26 cellular contexts compared by ENCODE assay signal in the genomic region with DNA sequence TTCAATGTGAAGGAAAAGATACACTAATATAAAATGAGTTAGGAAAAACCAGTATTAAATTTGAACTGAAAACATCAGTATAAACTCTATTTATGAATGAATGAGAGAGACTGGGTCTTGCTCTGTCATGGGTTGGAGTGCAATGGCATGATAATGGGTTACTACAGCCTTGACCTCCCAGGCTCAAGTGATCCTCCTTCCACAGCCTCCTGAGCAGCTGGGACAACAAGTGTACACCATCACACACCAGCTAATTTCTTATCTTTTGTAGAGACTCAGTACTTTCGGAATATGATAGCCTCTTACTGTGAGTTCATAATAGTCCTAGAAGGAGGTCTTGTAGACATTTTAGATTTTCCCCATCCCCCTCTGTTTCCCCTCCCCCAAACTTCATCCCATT. TPM values are rescaled to one million over a fixed set of nuclear protein-coding genes. Genes with fewer than 3 reads are reported as not detected.
A peak's percentile ranks its signal among the peaks of the same experiment; 100 is the strongest.
DNase-seq lines count a peak whose midpoint lies in the region; ATAC-seq, FAIRE-seq and TF ChIP-seq lines count a peak whose summit lies in the region.
"Had no signal": no experiment of that assay in that cellular context is flagged by ENCODE, and none has a peak within 500 bp of the region (broad histone marks: within the 10 kb centered on the region; RNA-seq: fewer than 3 reads in every experiment).

No MANE protein-coding gene starts in this region.

- TF ChIP-seq CTCF in K562 (IDR thresholded peaks at IDR 0.05 in 2 of 3, conservative IDR thresholded peaks at IDR 0.05 in 1 of 3; ENCODE audit: insufficient read depth in 2 of 3, low read depth in 1 of 3, low read length in 3 of 3) (no peak), progenitor cell of endocrine pancreas (IDR thresholded peaks at IDR 0.05; ENCODE audit: unreplicated experiment) (no peak)

- H3K9ac ChIP-seq in GM23248 (no peak overlapping the region), K562 (ENCODE audit: insufficient read depth in 1 of 2, low read depth in 2 of 2, low read length in 2 of 2) (no peak overlapping the region)
- H3K9ac ChIP-seq: KMS-11 had no signal

- no peaks in the 10 kb centered on the region for H3K9me3 Mint-ChIP-seq in activated naive CD8-positive, alpha-beta T cell (ENCODE audit: low read depth)
- H3K9me3 Mint-ChIP-seq in activated naive CD8-positive, alpha-beta T cell treated with anti-CD3 and anti-CD28 coated beads for 36 hours: peaks cover 2% of the 10 kb centered on the region
- peaks cover 4% of the 10 kb centered on the region for H3K9me3 Mint-ChIP-seq in progenitor cell of endocrine pancreas (ENCODE audit: low read depth)

- H4K20me1 ChIP-seq in GM23248 (ENCODE audit: insufficient read depth) (peaks cover 10% of the 10 kb centered on the region; the same call in 1 of the 2 replicates), K562 (replicated peaks; ENCODE audit: control insufficient read depth, insufficient read depth, low read length) (no peaks in the 10 kb centered on the region; the same call in 1 of the 2 replicates)

- H3K27ac ChIP-seq in GM23248 (peak overlapping the region; percentile 33; the same call in 1 of the 2 replicates), K562 (ENCODE audit: extremely low read depth, low read depth, low read length) (no peak overlapping the region)
- H3K27ac ChIP-seq: C4-2B, KMS-11, PC-9, SJCRH30 had no signal

- no peak for DNase-seq in activated naive CD8-positive, alpha-beta T cell treated with anti-CD3 and anti-CD28 coated beads for 36 hours
- no peak for DNase-seq in GM23248
- DNase-seq in K562 (ENCODE audit: extremely low read depth in 1 of 4, low spot score in 3 of 4): peak in 1 of 4 experiments; percentile 31
- no peak for DNase-seq in progenitor cell of endocrine pancreas (ENCODE audit: low spot score, unreplicated experiment)
- DNase-seq in C1 segment of cervical spinal cord (lab: John Stamatoyannopoulos, UW): no peak
- no peak for DNase-seq in activated effector memory CD4-positive, alpha-beta T cell treated with anti-CD3 and anti-CD28 coated beads, Interleukin-2, amount 50 U/mL, for 16 hours
- DNase-seq: Calu3, DND-41, GOT3, NCI-H1048, NCI-H1417, NCI-H1694 treated with DMSO at 0.1 percent for 48 hours, NCI-H2081, NCI-H524, NCI-H774, PC-9, SJCRH30, T-helper 1 cell had no signal

- no peak overlapping the region for H3K4me2 ChIP-seq in GM23248 (ENCODE audit: unreplicated experiment)
- no peak overlapping the region for H3K4me2 ChIP-seq in K562 (ENCODE audit: insufficient read depth, low read length)
- H3K4me2 ChIP-seq: KMS-11, PC-9 had no signal

- no peaks in the 10 kb centered on the region for H3K27me3 Mint-ChIP-seq in activated naive CD8-positive, alpha-beta T cell
- H3K27me3 Mint-ChIP-seq in activated naive CD8-positive, alpha-beta T cell treated with anti-CD3 and anti-CD28 coated beads for 36 hours: no peaks in the 10 kb centered on the region
- H3K27me3 Mint-ChIP-seq in progenitor cell of endocrine pancreas: no peaks in the 10 kb centered on the region

- H3K36me3 Mint-ChIP-seq in activated naive CD8-positive, alpha-beta T cell: no peaks in the 10 kb centered on the region
- peaks cover 33% of the 10 kb centered on the region for H3K36me3 Mint-ChIP-seq in activated naive CD8-positive, alpha-beta T cell treated with anti-CD3 and anti-CD28 coated beads for 36 hours
- H3K36me3 Mint-ChIP-seq in progenitor cell of endocrine pancreas (ENCODE audit: insufficient read depth): peaks cover 5% of the 10 kb centered on the region

- H3K27me3 ChIP-seq in GM23248 (replicated peaks; ENCODE audit: insufficient read depth): no peaks in the 10 kb centered on the region
- no peaks in the 10 kb centered on the region for H3K27me3 ChIP-seq in K562 (ENCODE audit: control insufficient read depth in 2 of 2, insufficient read depth in 2 of 2, low read length in 2 of 2)
- H3K27me3 ChIP-seq: SJCRH30 had no signal

- no peak overlapping the region for H3K4me3 Mint-ChIP-seq in activated naive CD8-positive, alpha-beta T cell
- no peak overlapping the region for H3K4me3 Mint-ChIP-seq in activated naive CD8-positive, alpha-beta T cell treated with anti-CD3 and anti-CD28 coated beads for 36 hours
- no peak overlapping the region for H3K4me3 Mint-ChIP-seq in progenitor cell of endocrine pancreas (ENCODE audit: low read depth)

- POLR2A ChIA-PET in K562 (lab: Yijun Ruan, JAX): interaction anchor here (0.6 to 1.0 kb wide), 3 partner anchors 8 to 145 kb away, joined by 3 to 4 read pairs (median 3); no protein-coding TSS in a partner anchor

- no peaks in the 10 kb centered on the region for H3K9me3 ChIP-seq in GM23248 (ENCODE audit: low read depth)
- H3K9me3 ChIP-seq in K562 (replicated peaks; ENCODE audit: control insufficient read depth, insufficient read depth, low read depth, low read length): no peaks in the 10 kb centered on the region; the same call in 1 of the 2 replicates
- H3K9me3 ChIP-seq: HAP-1, SJCRH30 had no signal

- no peaks in the 10 kb centered on the region for H3K9me2 ChIP-seq in GM23248 (ENCODE audit: insufficient read depth)

- peaks cover 43% of the 10 kb centered on the region for H3K4me1 Mint-ChIP-seq in activated naive CD8-positive, alpha-beta T cell (ENCODE audit: low read depth)
- H3K4me1 Mint-ChIP-seq in activated naive CD8-positive, alpha-beta T cell treated with anti-CD3 and anti-CD28 coated beads for 36 hours: peaks cover 27% of the 10 kb centered on the region
- H3K4me1 Mint-ChIP-seq in progenitor cell of endocrine pancreas (ENCODE audit: low read depth): no peaks in the 10 kb centered on the region

- TF ChIP-seq EP300 in K562 (IDR thresholded peaks at IDR 0.05; ENCODE audit: low read length): no peak

- TF ChIP-seq POLR2A in K562 (conservative IDR thresholded peaks at IDR 0.05): no peak

- peak overlapping the region; percentile 41 for H3K27ac Mint-ChIP-seq in activated naive CD8-positive, alpha-beta T cell
- no peak overlapping the region for H3K27ac Mint-ChIP-seq in activated naive CD8-positive, alpha-beta T cell treated with anti-CD3 and anti-CD28 coated beads for 36 hours
- H3K27ac Mint-ChIP-seq in progenitor cell of endocrine pancreas: peak overlapping the region; percentile 25

- 100% methylated on average over 1 of the region's 1 CpG for WGBS in GM23248 (ENCODE audit: low coverage in 1 of 2, low lambda C conversion rate in 2 of 2, missing lambda C conversion rate in 2 of 2), 2 experiments
- 73% methylated on average over 1 of the region's 1 CpG for WGBS in K562 (ENCODE audit: insufficient coverage, low coverage, missing lambda C conversion rate)

- ATAC-seq in K562: peak; percentile 54
- no peak for ATAC-seq in GM21390 (IDR thresholded peaks at IDR 0.05; ENCODE audit: unreplicated experiment)
- ATAC-seq: Right ventricle myocardium inferior had no signal

- H3F3A ChIP-seq in GM23248 (ENCODE audit: insufficient read depth): peaks cover 27% of the 10 kb centered on the region

- BruUV-seq in K562 (replicated peaks; lab: Mats Ljungman, UMichigan): no TSS peak

- H3K4me3 ChIP-seq in GM23248: no peak overlapping the region
- H3K4me3 ChIP-seq in K562: no peak overlapping the region
- H3K4me3 ChIP-seq: HAP-1, PC-9, SJCRH30 had no signal

- FAIRE-seq in K562 (lab: Jason Lieb, UNC): no peak
- FAIRE-seq: A204.1, HTR-8/SVneo had no signal

- H2AFZ ChIP-seq in GM23248: no peak overlapping the region
- H2AFZ ChIP-seq in K562 (ENCODE audit: low read depth, low read length): no peak overlapping the region
- H2AFZ ChIP-seq: PC-9 had no signal

- intact Hi-C loops in K562 (cut with micrococcal nuclease): no loop called here

- 0 out of 2 replicates have a peak, but pooled peaks cover 3% of the 10 kb centered on the region for H3K36me3 ChIP-seq in GM23248 (ENCODE audit: low read depth)
- peaks cover 15% of the 10 kb centered on the region; the same call in 2 of the 3 replicates for H3K36me3 ChIP-seq in K562 (ENCODE audit: control insufficient read depth, insufficient read depth, low read length)
- H3K36me3 ChIP-seq: SJCRH30 had no signal

- H3K9me1 ChIP-seq in K562 (ENCODE audit: control insufficient read depth, insufficient read depth, low read length): no peaks in the 10 kb centered on the region

- CTCF ChIA-PET in K562 (lab: Yijun Ruan, JAX; ENCODE audit: low intra/inter-chr PET ratio): no interaction called here

- H3K4me1 ChIP-seq in GM23248 (ENCODE audit: insufficient read depth) (peaks cover 13% of the 10 kb centered on the region), K562 (replicated peaks in 1 of 2; ENCODE audit: control insufficient read depth in 2 of 2, insufficient read depth in 2 of 2, low read length in 2 of 2) (no peaks in the 10 kb centered on the region; a peak in 3 of 5 replicates)
- H3K4me1 ChIP-seq: SJCRH30 had no signal

- H3K79me2 ChIP-seq in GM23248 (ENCODE audit: insufficient read depth) (peaks cover 99% of the 10 kb centered on the region), K562 (ENCODE audit: control insufficient read depth, insufficient read depth, low read length) (peaks cover 93% of the 10 kb centered on the region)

- TF ChIP-seq RAD21 in K562 (CRISPR knock-in tag; conservative IDR thresholded peaks at IDR 0.05 in 1 of 2, IDR thresholded peaks at IDR 0.05 in 1 of 2): no peak

- in situ Hi-C loops in GM23248 (cut with MboI) (no loop called here), K562 (cut with MboI) (no loop called here)

RNA-seq across cellular contexts. Expression of gene KCTD20, which starts 21.4 kb away (rescaled TPM):
- total RNA-seq in activated naive CD8-positive, alpha-beta T cell treated with anti-CD3 and anti-CD28 coated beads for 36 hours: 10 to 100 TPM; 48.4 to 56.6 TPM
- total RNA-seq in GM23248 (2014; rRNA removed; shearing (Covaris generic)): 103 and 120 TPM in 2 replicates
- 52.3 and 52.7 TPM in 2 replicates for polyA plus RNA-seq in GM23248 (2016; fragmentation: Nextera tagmentation; extraction: Ambion mirVana)
- 60.9 and 87.2 TPM in 2 replicates for total RNA-seq in K562 (2011; cell fraction: chromatin; rRNA removed; ENCODE audit: low replicate concordance)
- 56.1 and 64.4 TPM in 2 replicates for total RNA-seq in K562 (2011; cell fraction: nucleolus; rRNA removed)
- total RNA-seq in K562 (2011; cell fraction: nucleoplasm; rRNA removed): 89.2 and 119 TPM in 2 replicates
- total RNA-seq in K562 (2014; rRNA removed): 70.6 and 72.6 TPM in 2 replicates
- total RNA-seq in K562 (2014; rRNA removed; fragmentation: Illumina TruSeq; extraction: Trizol): 98.3 and 110 TPM in 2 replicates
- total RNA-seq in K562 (2015; rRNA removed; fragmentation: Illumina TruSeq; extraction: Trizol): 81.5 and 87.8 TPM in 2 replicates
- total RNA-seq in K562 (2021): 69.5 and 71.4 TPM in 2 replicates
- polyA plus RNA-seq in K562 (2011; rRNA removed): 101 and 160 TPM in 2 replicates
- polyA plus RNA-seq in K562 (2011; cell fraction: cytosol; rRNA removed): 47.1 and 65.7 TPM in 2 replicates
- polyA plus RNA-seq in K562 (2011; cell fraction: nucleus; rRNA removed): 20.5 and 24.4 TPM in 2 replicates
- 57.0 and 60.1 TPM in 2 replicates for polyA plus RNA-seq in K562 (2012)
- polyA plus RNA-seq in K562 (2014; fragmentation: Illumina TruSeq; extraction: Trizol): 68.9 and 80.6 TPM in 2 replicates
- 10 to 100 TPM; 28.9 to 30.0 TPM for polyA plus RNA-seq in K562 (2014; fragmentation: Nextera tagmentation; extraction: Ambion mirVana)
- 54.7 and 60.9 TPM in 2 replicates for polyA plus RNA-seq in K562 (2014; rRNA removed)
- polyA minus RNA-seq in K562 (2011; rRNA and poly(A)+ RNA removed): 159 and 208 TPM in 2 replicates
- polyA minus RNA-seq in K562 (2011; cell fraction: cytosol; rRNA and poly(A)+ RNA removed): 61.0 and 80.4 TPM in 2 replicates
- polyA minus RNA-seq in K562 (2011; cell fraction: nucleus; rRNA and poly(A)+ RNA removed): 26.5 and 41.0 TPM in 2 replicates
- total RNA-seq in progenitor cell of endocrine pancreas: 26.3 and 27.0 TPM in 2 replicates

RNA-seq across cellular contexts. Expression of gene PXT1, which starts 21.6 kb away (rescaled TPM):
- under 1 TPM; 0.10 to 0.29 TPM for total RNA-seq in activated naive CD8-positive, alpha-beta T cell treated with anti-CD3 and anti-CD28 coated beads for 36 hours
- total RNA-seq in GM23248 (2014; rRNA removed; shearing (Covaris generic)): not detected in 2 replicates
- polyA plus RNA-seq in GM23248 (2016; fragmentation: Nextera tagmentation; extraction: Ambion mirVana) (not detected in 2 replicates), K562 (2011; rRNA removed) (0.04 and 0.10 TPM in 2 replicates), K562 (2014; fragmentation: Illumina TruSeq; extraction: Trizol) (not detected in 2 replicates), K562 (2014; fragmentation: Nextera tagmentation; extraction: Ambion mirVana) (not detected), K562 (2014; rRNA removed) (not detected in 2 replicates)
- 0.32 and 0.35 TPM in 2 replicates for total RNA-seq in K562 (2011; cell fraction: chromatin; rRNA removed; ENCODE audit: low replicate concordance)
- 0.39 and 0.67 TPM in 2 replicates for total RNA-seq in K562 (2011; cell fraction: nucleolus; rRNA removed)
- 1.7 and 1.8 TPM in 2 replicates for total RNA-seq in K562 (2011; cell fraction: nucleoplasm; rRNA removed)
- total RNA-seq in K562 (2014; rRNA removed) (0.08 and 0.09 TPM in 2 replicates), K562 (2014; rRNA removed; fragmentation: Illumina TruSeq; extraction: Trizol) (0.11 and 0.13 TPM in 2 replicates), K562 (2015; rRNA removed; fragmentation: Illumina TruSeq; extraction: Trizol) (0.11 TPM in 1 of 2 replicates, not detected in the other), K562 (2021) (not detected in 2 replicates), progenitor cell of endocrine pancreas (not detected in 2 replicates)
- 0.04 TPM in 2 replicates for polyA plus RNA-seq in K562 (2011; cell fraction: cytosol; rRNA removed)
- polyA plus RNA-seq in K562 (2011; cell fraction: nucleus; rRNA removed): not detected in 2 replicates
- not detected in 2 replicates for polyA plus RNA-seq in K562 (2012)
- polyA minus RNA-seq in K562 (2011; rRNA and poly(A)+ RNA removed): 0.48 and 0.60 TPM in 2 replicates
- polyA minus RNA-seq in K562 (2011; cell fraction: cytosol; rRNA and poly(A)+ RNA removed): 0.82 TPM in 1 of 2 replicates, not detected in the other
- polyA minus RNA-seq in K562 (2011; cell fraction: nucleus; rRNA and poly(A)+ RNA removed): 0.54 and 0.56 TPM in 2 replicates
- total RNA-seq: PC-9, Right ventricle myocardium inferior, SJCRH30 had no signal
